ENCODE assay signal across 1 cellular context in the genomic region with DNA sequence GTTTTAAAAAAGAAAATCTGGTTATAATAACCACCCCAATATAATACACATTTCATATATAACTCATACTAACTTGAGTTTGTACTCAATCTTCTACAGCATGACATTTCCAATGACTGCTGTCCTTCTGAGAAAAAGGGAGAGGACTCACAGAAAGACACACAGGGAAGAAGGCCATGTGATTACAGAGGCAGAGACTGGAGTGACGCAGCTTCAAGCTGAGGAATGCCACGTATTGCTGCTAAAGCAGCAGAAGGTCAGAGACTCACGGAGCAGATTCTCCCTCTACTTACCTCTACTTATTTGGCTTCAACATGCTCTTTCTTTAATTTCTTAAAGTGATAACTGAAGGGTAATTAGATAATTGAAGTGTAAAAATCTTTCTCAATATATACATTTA.
TF ChIP-seq lines count a peak whose summit lies in the region.

No MANE protein-coding gene starts in this region.

TF ChIP-seq in GM23338, 12 proteins besides CTCF, POLR2A, EP300 and RAD21 (continued from another document):
- TF ChIP-seq, protein P1, sequence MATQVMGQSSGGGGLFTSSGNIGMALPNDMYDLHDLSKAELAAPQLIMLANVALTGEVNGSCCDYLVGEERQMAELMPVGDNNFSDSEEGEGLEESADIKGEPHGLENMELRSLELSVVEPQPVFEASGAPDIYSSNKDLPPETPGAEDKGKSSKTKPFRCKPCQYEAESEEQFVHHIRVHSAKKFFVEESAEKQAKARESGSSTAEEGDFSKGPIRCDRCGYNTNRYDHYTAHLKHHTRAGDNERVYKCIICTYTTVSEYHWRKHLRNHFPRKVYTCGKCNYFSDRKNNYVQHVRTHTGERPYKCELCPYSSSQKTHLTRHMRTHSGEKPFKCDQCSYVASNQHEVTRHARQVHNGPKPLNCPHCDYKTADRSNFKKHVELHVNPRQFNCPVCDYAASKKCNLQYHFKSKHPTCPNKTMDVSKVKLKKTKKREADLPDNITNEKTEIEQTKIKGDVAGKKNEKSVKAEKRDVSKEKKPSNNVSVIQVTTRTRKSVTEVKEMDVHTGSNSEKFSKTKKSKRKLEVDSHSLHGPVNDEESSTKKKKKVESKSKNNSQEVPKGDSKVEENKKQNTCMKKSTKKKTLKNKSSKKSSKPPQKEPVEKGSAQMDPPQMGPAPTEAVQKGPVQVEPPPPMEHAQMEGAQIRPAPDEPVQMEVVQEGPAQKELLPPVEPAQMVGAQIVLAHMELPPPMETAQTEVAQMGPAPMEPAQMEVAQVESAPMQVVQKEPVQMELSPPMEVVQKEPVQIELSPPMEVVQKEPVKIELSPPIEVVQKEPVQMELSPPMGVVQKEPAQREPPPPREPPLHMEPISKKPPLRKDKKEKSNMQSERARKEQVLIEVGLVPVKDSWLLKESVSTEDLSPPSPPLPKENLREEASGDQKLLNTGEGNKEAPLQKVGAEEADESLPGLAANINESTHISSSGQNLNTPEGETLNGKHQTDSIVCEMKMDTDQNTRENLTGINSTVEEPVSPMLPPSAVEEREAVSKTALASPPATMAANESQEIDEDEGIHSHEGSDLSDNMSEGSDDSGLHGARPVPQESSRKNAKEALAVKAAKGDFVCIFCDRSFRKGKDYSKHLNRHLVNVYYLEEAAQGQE (IDR thresholded peaks at IDR 0.05; ENCODE audit: unreplicated experiment): no peak
- TF ChIP-seq ZNF114 (CRISPR knock-in tag; IDR thresholded peaks at IDR 0.05): no peak
